In the genomic region with DNA sequence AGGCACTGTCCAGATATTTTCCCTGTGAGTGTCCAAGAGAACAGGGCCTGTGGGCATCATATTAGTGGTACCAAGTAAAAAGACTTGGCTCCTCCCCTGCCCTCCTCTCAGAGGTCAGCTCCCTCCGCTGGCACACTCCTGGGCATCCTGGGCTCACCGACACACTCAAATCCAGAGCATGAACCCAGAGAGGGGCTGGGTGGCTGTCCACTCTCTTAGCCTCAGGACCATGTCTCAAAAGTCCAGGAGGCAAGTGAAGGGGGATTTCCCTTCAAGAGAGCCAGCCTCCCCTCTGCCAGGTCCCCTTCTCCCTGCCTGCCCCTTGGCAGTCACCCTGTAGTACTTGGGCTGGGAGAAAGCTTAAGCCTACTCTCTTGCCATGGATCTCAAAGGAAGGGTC, we compare ENCODE assay signal across 10 cellular contexts. TPM values are rescaled to one million over a fixed set of nuclear protein-coding genes. Genes with fewer than 3 reads are reported as not detected.
A peak's percentile ranks its signal among the peaks of the same experiment; 100 is the strongest.
DNase-seq lines count a peak whose midpoint lies in the region; ATAC-seq and TF ChIP-seq lines count a peak whose summit lies in the region.
"Had no signal": no experiment of that assay in that cellular context is flagged by ENCODE, and none has a peak within 500 bp of the region (broad histone marks: within the 10 kb centered on the region; RNA-seq: fewer than 3 reads in every experiment).

No MANE protein-coding gene starts in this region.

- no peak for TF ChIP-seq POLR2A in adrenal gland (IDR thresholded peaks at IDR 0.05)

- H3K27me3 ChIP-seq in adrenal gland (no peaks in the 10 kb centered on the region), lung (ENCODE audit: control insufficient read depth, insufficient read depth) (no peaks in the 10 kb centered on the region), thymus (ENCODE audit: control insufficient read depth, insufficient read depth) (no peaks in the 10 kb centered on the region)

- H3K4me1 ChIP-seq in adrenal gland (replicated peaks in 1 of 2), result peaks cover 97 to 98% of the 10 kb centered on the region in 2 donors
- H3K4me1 ChIP-seq in lung (ENCODE audit: control insufficient read depth in 2 of 2, insufficient read depth in 2 of 2, low read length in 2 of 2), result peaks cover 26 to 71% of the 10 kb centered on the region in 2 donors
- peaks cover 88% of the 10 kb centered on the region for H3K4me1 ChIP-seq in thymus (ENCODE audit: control insufficient read depth, insufficient read depth, low read length)

- H3K27me3 Mint-ChIP-seq in activated CD4-positive, alpha-beta T cell treated with anti-CD3 and anti-CD28 coated beads, Interleukin-2, amount 10 ng/mL, durations not matched to agents 7 days and 5 days, result no peaks in the 10 kb centered on the region

- H3K9me3 ChIP-seq in adrenal gland (replicated peaks in 1 of 3) (no peaks in the 10 kb centered on the region), lung (ENCODE audit: control insufficient read depth in 2 of 2, insufficient read depth in 1 of 2, low read length in 1 of 2) (no peaks in the 10 kb centered on the region), thymus (ENCODE audit: control insufficient read depth) (no peaks in the 10 kb centered on the region)

- DNase-seq in activated CD4-positive, alpha-beta T cell treated with anti-CD3 and anti-CD28 coated beads, Interleukin-2, amount 10 ng/mL, durations not matched to agents 7 days and 5 days, result no peak
- no peak for DNase-seq in activated CD4-positive, alpha-beta T cell treated with anti-CD3 and anti-CD28 coated beads, Interleukin-2, amount 50 U/mL, for 4 hours
- DNase-seq in adrenal gland (peak in 1 of 7 donors; percentile 8), lung (ENCODE audit: low spot score) (no peak), globus pallidus (ENCODE audit: low spot score) (no peak)
- DNase-seq in stimulated activated CD8-positive, alpha-beta memory T cell treated with anti-CD3 and anti-CD28 coated beads, Interleukin-4, amount 100 ng/mL, for 48 hours, result no peak
- DNase-seq: occipital lobe had no signal

- ATAC-seq in lung (ENCODE audit: insufficient read depth, low FRiP score) (no peak), HG03108 (IDR thresholded peaks at IDR 0.05; ENCODE audit: unreplicated experiment) (no peak)

- TF ChIP-seq CTCF in adrenal gland (IDR thresholded peaks at IDR 0.05) (no peak), lung (IDR thresholded peaks at IDR 0.05; ENCODE audit: control extremely low read depth, extremely low read depth) (no peak)

- no peaks in the 10 kb centered on the region for H3K9me3 Mint-ChIP-seq in activated CD4-positive, alpha-beta T cell treated with anti-CD3 and anti-CD28 coated beads, Interleukin-2, amount 10 ng/mL, durations not matched to agents 7 days and 5 days

- peaks cover 90% of the 10 kb centered on the region for H3K4me1 Mint-ChIP-seq in activated CD4-positive, alpha-beta T cell treated with anti-CD3 and anti-CD28 coated beads, Interleukin-2, amount 10 ng/mL, durations not matched to agents 7 days and 5 days

- 50 to 81% (median 73%) methylated on average over 1 to 2 of the region's 2 CpGs for WGBS in adrenal gland, 4 donors
- WGBS in lung, 2 donors, result 85 to 96% methylated on average over 2 of the region's 2 CpGs
- 100% methylated on average over 2 of the region's 2 CpGs for WGBS in thymus

- CTCF ChIA-PET in activated CD4-positive, alpha-beta T cell treated with anti-CD3 and anti-CD28 coated beads, Interleukin-2, amount 10 ng/mL, durations not matched to agents 7 days and 5 days (lab: Charles Lee), result interaction anchor here (1.0 to 1.1 kb wide), 2 partner anchors 11 to 41 kb away, joined by 3 read pairs; partner anchors contain the start of gene UPK2

- peaks cover 53% of the 10 kb centered on the region for H3K36me3 Mint-ChIP-seq in activated CD4-positive, alpha-beta T cell treated with anti-CD3 and anti-CD28 coated beads, Interleukin-2, amount 10 ng/mL, durations not matched to agents 7 days and 5 days (ENCODE audit: low read depth)

- H3K27ac ChIP-seq in adrenal gland (peak overlapping the region; percentile 18 to 98 (median 92)), lung (ENCODE audit: low read depth in 1 of 2, low read length in 1 of 2) (peak overlapping the region; percentile 92 to 93), thymus (ENCODE audit: low read depth) (peak overlapping the region; percentile 96)

- H3K4me3 Mint-ChIP-seq in activated CD4-positive, alpha-beta T cell treated with anti-CD3 and anti-CD28 coated beads, Interleukin-2, amount 10 ng/mL, durations not matched to agents 7 days and 5 days, result peak overlapping the region; percentile 70

- H3K27ac Mint-ChIP-seq in activated CD4-positive, alpha-beta T cell treated with anti-CD3 and anti-CD28 coated beads, Interleukin-2, amount 10 ng/mL, durations not matched to agents 7 days and 5 days, result peak overlapping the region; percentile 94

- intact Hi-C loops in adrenal gland (cut with DNase I), result no loop called here

- POLR2A ChIA-PET in activated CD4-positive, alpha-beta T cell treated with anti-CD3 and anti-CD28 coated beads, Interleukin-2, amount 10 ng/mL, durations not matched to agents 7 days and 5 days (lab: Charles Lee), result no interaction called here

- no peak overlapping the region for H3K4me3 ChIP-seq in adrenal gland
- H3K4me3 ChIP-seq in lung, result no peak overlapping the region
- no peak overlapping the region for H3K4me3 ChIP-seq in thymus (ENCODE audit: low read length)

- H3K36me3 ChIP-seq in adrenal gland (replicated peaks in 1 of 2) (no peaks in the 10 kb centered on the region), lung (ENCODE audit: control insufficient read depth in 2 of 2, insufficient read depth in 2 of 2, low read length in 2 of 2) (no peaks in the 10 kb centered on the region), thymus (ENCODE audit: control insufficient read depth, insufficient read depth) (peaks cover 9% of the 10 kb centered on the region)

RNA-seq across cellular contexts. Expression of gene BCL9L, which starts 10.3 kb away (rescaled TPM):
- total RNA-seq in activated CD4-positive, alpha-beta T cell treated with anti-CD3 and anti-CD28 coated beads, Interleukin-2, amount 10 ng/mL, durations not matched to agents 7 days and 5 days, result 100 to 1,000 TPM; 103 to 109 TPM
- total RNA-seq in adrenal gland, result 100 to 1,000 TPM in 2 of 8 donors, 10 to 100 TPM in 6; 32.2 to 108 (median 60.5) TPM
- polyA plus RNA-seq in adrenal gland, result 10 to 100 TPM in 2 of 3 donors, 1 to 10 TPM in 1; 7.8 to 47.7 (median 18.3) TPM
- total RNA-seq in lung, result 10 to 100 TPM; 39.6 to 91.0 TPM
- polyA plus RNA-seq in lung, result 10 to 100 TPM; 23.3 to 30.4 TPM
- 14.0 TPM for polyA plus RNA-seq in thymus

RNA-seq across cellular contexts. Expression of gene CXCR5, which starts 31.7 kb away (rescaled TPM):
- total RNA-seq in activated CD4-positive, alpha-beta T cell treated with anti-CD3 and anti-CD28 coated beads, Interleukin-2, amount 10 ng/mL, durations not matched to agents 7 days and 5 days, result under 1 TPM; 0.50 to 0.52 TPM
- total RNA-seq in adrenal gland (under 1 TPM in 3 of 8 donors, not detected in 5; 0.04 to 0.11 (median 0.10) TPM), lung (under 1 TPM in 1 of 2 donors, not detected in 1; 0.48 TPM)
- polyA plus RNA-seq in adrenal gland (under 1 TPM in 2 of 3 donors, not detected in 1; 0.24 to 0.27 TPM), lung (under 1 TPM; 0.16 to 0.65 TPM), thymus (1.3 TPM)
- total RNA-seq: occipital lobe, temporal lobe had no signal

RNA-seq across cellular contexts. Expression of gene UPK2, which starts 40.7 kb away (rescaled TPM):
- under 1 TPM in 1 of 2 experiments, not detected in 1; 0.60 TPM for total RNA-seq in activated CD4-positive, alpha-beta T cell treated with anti-CD3 and anti-CD28 coated beads, Interleukin-2, amount 10 ng/mL, durations not matched to agents 7 days and 5 days
- total RNA-seq in adrenal gland, result not detected
- 1 to 10 TPM in 1 of 3 donors, under 1 TPM in 1, not detected in 1; 0.64 to 1.0 TPM for polyA plus RNA-seq in adrenal gland
- total RNA-seq in lung, result not detected
- under 1 TPM in 1 of 2 donors, not detected in 1; 0.07 TPM for polyA plus RNA-seq in lung
- polyA plus RNA-seq in thymus, result 2.9 TPM
- total RNA-seq: occipital lobe, temporal lobe had no signal

RNA-seq across cellular contexts. Expression of gene FOXR1, which starts 56.2 kb away (rescaled TPM):
- total RNA-seq in activated CD4-positive, alpha-beta T cell treated with anti-CD3 and anti-CD28 coated beads, Interleukin-2, amount 10 ng/mL, durations not matched to agents 7 days and 5 days, result not detected
- total RNA-seq in adrenal gland, result not detected
- not detected for polyA plus RNA-seq in adrenal gland
- total RNA-seq in lung, result not detected
- polyA plus RNA-seq in lung, result not detected
- polyA plus RNA-seq in thymus, result not detected
- total RNA-seq: temporal lobe had no signal
